1 cellular context compared by ENCODE assay signal in the genomic region with DNA sequence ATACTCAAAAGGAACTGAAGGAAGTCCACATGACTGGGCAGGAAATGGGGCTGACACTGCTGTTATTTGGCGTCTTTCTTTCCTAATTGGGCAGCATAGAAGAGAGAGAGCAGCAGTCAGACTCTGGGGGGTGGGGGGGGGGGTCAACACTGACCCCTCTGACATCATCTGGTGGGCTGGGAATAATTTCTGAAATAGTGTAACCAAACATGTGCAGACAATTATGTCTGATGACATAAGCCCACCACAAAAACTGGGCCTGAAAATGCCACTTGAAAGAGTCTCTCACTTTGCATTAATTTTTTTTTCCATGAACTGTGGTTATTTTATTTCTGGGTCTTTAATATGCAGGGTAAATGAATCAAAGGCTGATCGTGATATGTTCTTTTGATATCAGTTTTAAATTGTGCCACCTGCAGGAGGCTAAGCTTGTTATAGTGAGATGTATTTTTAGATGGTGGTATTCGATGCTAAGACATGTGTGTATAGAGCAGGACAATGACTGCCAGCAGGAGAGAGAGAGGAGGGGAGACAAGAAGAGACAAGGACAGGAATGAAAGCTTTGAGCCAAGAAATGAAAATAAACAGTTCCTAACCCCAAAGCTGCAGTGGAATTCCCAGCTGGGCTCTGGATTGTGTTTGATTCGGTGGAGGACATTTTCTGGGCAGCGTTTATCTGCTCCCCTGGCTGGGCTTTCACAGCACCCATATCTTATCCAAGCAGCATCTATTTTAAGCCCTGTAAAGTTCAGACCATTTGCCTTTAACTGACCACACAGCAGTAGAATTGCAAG.
TF ChIP-seq lines count a peak whose summit lies in the region.

No MANE protein-coding gene starts in this region.

TF ChIP-seq in IMR-90, 13 proteins besides CTCF, POLR2A, EP300 and RAD21:
- TF ChIP-seq SMC3 (IDR thresholded peaks at IDR 0.05; ENCODE audit: low read depth, low read length): no peak
